ENCODE assay signal across 26 cellular contexts in genomic region chr7:1326511-1326785, GRCh38.
"Had no signal": no experiment of that assay in that cellular context is flagged by ENCODE, and none has a peak within 500 bp of the region (broad histone marks: within the 10 kb centered on the region; RNA-seq: fewer than 3 reads in every experiment).

No MANE protein-coding gene starts in this region.

- H3K36me3 Mint-ChIP-seq: naive thymus-derived CD4-positive, alpha-beta T cell; natural killer cell treated with Interleukin-12 subunit alpha and Interleukin-12 subunit beta and Interleukin-15 and Interleukin-18, amount 100 ng/mL, for 72 hours; stimulated activated naive B cell treated with anti-CD40 and anti-IgM and Interleukin-4, amounts not matched to agents 10 μg/mL and 1 μg/mL and 100 μg/mL, for 72 hours had no signal

- H3K4me3 Mint-ChIP-seq: memory B cell; naive thymus-derived CD4-positive, alpha-beta T cell; natural killer cell treated with Interleukin-12 subunit alpha and Interleukin-12 subunit beta and Interleukin-15 and Interleukin-18, amount 100 ng/mL, for 72 hours; stimulated activated naive B cell treated with anti-CD40 and anti-IgM and Interleukin-4, amounts not matched to agents 10 μg/mL and 1 μg/mL and 100 μg/mL, for 72 hours; stimulated activated naive CD8-positive, alpha-beta T cell treated with anti-CD3 and anti-CD28 coated beads, Interleukin-15, Interleukin-2, amounts not matched to agents 100 ng/mL and 50 ng/mL, for 24 hours had no signal

- H3K36me3 ChIP-seq: left lung, right lobe of liver, suprapubic skin, thoracic aorta, tibial artery, upper lobe of right lung, uterus had no signal

- ATAC-seq: left colon; left lung; mucosa of descending colon; naive thymus-derived CD4-positive, alpha-beta T cell; natural killer cell treated with Interleukin-12 subunit alpha and Interleukin-12 subunit beta and Interleukin-15 and Interleukin-18, amount 100 ng/mL, for 72 hours; psoas muscle; right lobe of liver; stimulated activated naive B cell treated with anti-CD40 and anti-IgM and Interleukin-4, amounts not matched to agents 10 μg/mL and 1 μg/mL and 100 μg/mL, for 72 hours; upper lobe of right lung had no signal

- H3K4me3 ChIP-seq: left lung, mucosa of descending colon, psoas muscle, right lobe of liver, smooth muscle cell, suprapubic skin, thoracic aorta, tibial artery, upper lobe of right lung, uterus had no signal

- H3K4me2 ChIP-seq: smooth muscle cell had no signal

- H3K27me3 ChIP-seq: right lobe of liver had no signal

- DNase-seq: hippocampal formation; left colon; left lung; midbrain; naive thymus-derived CD4-positive, alpha-beta T cell; nucleus accumbens; psoas muscle; right lobe of liver; stimulated activated CD4-positive, alpha-beta T cell treated with anti-CD3 and anti-CD28 coated beads, Interleukin-12 subunit alpha, Interleukin-12 subunit beta, amount 100 ng/mL, for 4 hours; stimulated activated CD4-positive, alpha-beta T cell treated with anti-CD3 and anti-CD28 coated beads, Interleukin-15, amount 100 ng/mL, for 24 hours; stimulated activated CD4-positive, alpha-beta T cell treated with anti-CD3 and anti-CD28 coated beads, Interleukin-2, amount 100 ng/mL, for 24 hours; stimulated activated CD4-positive, alpha-beta T cell treated with anti-CD3 and anti-CD28 coated beads, Interleukin-4, amount 100 ng/mL, for 1 hour; stimulated activated naive B cell treated with anti-CD40 and anti-IgM and Interleukin-4, amounts not matched to agents 10 μg/mL and 1 μg/mL and 100 μg/mL, for 72 hours; trophoblast cell; uterus had no signal

- H3K9me3 ChIP-seq: left lung, mucosa of descending colon, psoas muscle, right lobe of liver, suprapubic skin, thoracic aorta, tibial artery, upper lobe of right lung, uterus had no signal

- H3K4me1 ChIP-seq: left lung, parathyroid adenoma, psoas muscle, right lobe of liver, suprapubic skin, upper lobe of right lung, uterus had no signal

- H3K4me1 Mint-ChIP-seq: stimulated activated naive B cell treated with anti-CD40 and anti-IgM and Interleukin-4, amounts not matched to agents 10 μg/mL and 1 μg/mL and 100 μg/mL, for 72 hours had no signal

- H3K27ac ChIP-seq: left lung, parathyroid adenoma, psoas muscle, right lobe of liver, suprapubic skin, thoracic aorta, tibial artery, upper lobe of right lung, uterus had no signal

- H3K9ac ChIP-seq: parathyroid adenoma had no signal

- H3K9me3 Mint-ChIP-seq: memory B cell; natural killer cell treated with Interleukin-12 subunit alpha and Interleukin-12 subunit beta and Interleukin-15 and Interleukin-18, amount 100 ng/mL, for 72 hours; stimulated activated naive B cell treated with anti-CD40 and anti-IgM and Interleukin-4, amounts not matched to agents 10 μg/mL and 1 μg/mL and 100 μg/mL, for 72 hours; stimulated activated naive CD8-positive, alpha-beta T cell treated with anti-CD3 and anti-CD28 coated beads, Interleukin-15, Interleukin-2, amounts not matched to agents 100 ng/mL and 50 ng/mL, for 24 hours had no signal

- FAIRE-seq: keratinocyte had no signal

- H2AFZ ChIP-seq: parathyroid adenoma had no signal
